ENCODE assay signal across 16 cellular contexts in the genomic region with DNA sequence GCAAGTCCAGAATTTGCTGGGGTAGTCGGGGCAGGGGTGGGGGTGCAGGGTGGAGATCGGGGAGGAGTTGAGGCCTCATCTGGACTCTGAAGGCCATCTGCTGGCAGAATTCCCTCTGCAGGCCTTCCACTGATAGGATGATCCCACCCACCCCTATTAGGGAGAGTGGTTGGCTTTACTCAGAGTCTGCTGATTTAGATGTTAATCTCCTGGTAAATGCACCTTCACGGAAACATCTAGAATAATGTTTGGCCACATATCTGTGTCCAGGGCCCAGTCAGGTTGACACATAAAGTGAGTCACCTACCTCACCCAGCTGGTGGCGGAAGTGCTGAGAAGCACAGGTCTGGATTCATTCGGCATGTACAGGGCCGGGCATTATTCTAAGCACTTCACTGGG. TPM values are rescaled to one million over a fixed set of nuclear protein-coding genes. Genes with fewer than 3 reads are reported as not detected.
DNase-seq lines count a peak whose midpoint lies in the region; ATAC-seq, FAIRE-seq and TF ChIP-seq lines count a peak whose summit lies in the region.
"Had no signal": no experiment of that assay in that cellular context is flagged by ENCODE, and none has a peak within 500 bp of the region (broad histone marks: within the 10 kb centered on the region; RNA-seq: fewer than 3 reads in every experiment).

No MANE protein-coding gene starts in this region.

- no peak overlapping the region for H2AFZ ChIP-seq in HepG2 (ENCODE audit: low read length)

- TF ChIP-seq CTCF in chondrocyte (IDR thresholded peaks at IDR 0.05), result no peak
- peak; percentile 30 for TF ChIP-seq CTCF in HepG2 (CRISPR knock-in tag; IDR thresholded peaks at IDR 0.05)

- peaks cover 3% of the 10 kb centered on the region for H3K36me3 Mint-ChIP-seq in chondrocyte (ENCODE audit: low read depth)

- H3K4me1 Mint-ChIP-seq in chondrocyte (ENCODE audit: low read depth), result peaks cover 38% of the 10 kb centered on the region

- ATAC-seq in HepG2 (peak; percentile 55), GM21528 (IDR thresholded peaks at IDR 0.05; ENCODE audit: low FRiP score, unreplicated experiment) (no peak)
- ATAC-seq: activated CD4-positive, CD25-positive, alpha-beta regulatory T cell treated with anti-CD3 and anti-CD28 coated beads, Interleukin-2, amount 50 U/mL, for 24 hours had no signal

- in situ Hi-C loops in HepG2 (cut with HindIII; ENCODE audit: extremely low pct_ligation_motif_present, low pct_unique_long_range_greater_than_20kb), result no loop called here

- no peaks in the 10 kb centered on the region for H3K27me3 ChIP-seq in HepG2 (ENCODE audit: control insufficient read depth in 1 of 2, insufficient read depth in 2 of 2, low read length in 2 of 2)
- no peaks in the 10 kb centered on the region for H3K27me3 ChIP-seq in stomach smooth muscle (ENCODE audit: control insufficient read depth in 1 of 2, insufficient read depth in 2 of 2, low read length in 2 of 2)
- H3K27me3 ChIP-seq in H7 (ENCODE audit: control insufficient read depth, insufficient read depth, low read length), result no peaks in the 10 kb centered on the region

- H3K9ac ChIP-seq in HepG2 (ENCODE audit: insufficient read depth, low read depth, low read length) (no peak overlapping the region), stomach smooth muscle (ENCODE audit: low read length in 2 of 2) (no peak overlapping the region)

- H3K4me3 ChIP-seq in HepG2 (replicated peaks in 1 of 3; ENCODE audit: insufficient read depth in 1 of 3, low read depth in 2 of 3, low read length in 3 of 3) (no peak overlapping the region), stomach smooth muscle (ENCODE audit: low read length in 2 of 2) (no peak overlapping the region), H7 (ENCODE audit: insufficient read depth, low read depth, low read length) (no peak overlapping the region)

- no peak for TF ChIP-seq POLR2A in HepG2 (IDR thresholded peaks at IDR 0.05; ENCODE audit: insufficient read depth in 1 of 2, low read depth in 2 of 2, low read length in 2 of 2)

- H3K79me2 ChIP-seq in HepG2 (ENCODE audit: insufficient read depth, low read length), result no peaks in the 10 kb centered on the region

- FAIRE-seq in RCC 7860 (lab: Jason Lieb, UNC) (peak; percentile 91), HepG2 (lab: Jason Lieb, UNC) (no peak)
- FAIRE-seq: GM18507, keratinocyte had no signal

- CTCF ChIA-PET in HepG2 (lab: Yijun Ruan, JAX; ENCODE audit: low intra/inter-chr PET ratio, low total read pairs), result no interaction called here

- H3K9me3 ChIP-seq in HepG2 (ENCODE audit: low read length), result no peaks in the 10 kb centered on the region
- no peaks in the 10 kb centered on the region for H3K9me3 ChIP-seq in stomach smooth muscle (ENCODE audit: control insufficient read depth in 2 of 2, low read length in 2 of 2)

- WGBS in HepG2 (ENCODE audit: low lambda C conversion rate), result 64% methylated on average over 3 of the region's 6 CpGs

- H3K36me3 ChIP-seq in HepG2 (replicated peaks in 1 of 2; ENCODE audit: control insufficient read depth in 1 of 2, insufficient read depth in 2 of 2, low read length in 2 of 2) (peaks cover 0 to 1% of the 10 kb centered on the region in 2 experiments; a peak in 4 of 5 replicates), stomach smooth muscle (ENCODE audit: control insufficient read depth in 2 of 2, insufficient read depth in 2 of 2, low read length in 2 of 2) (no peaks in the 10 kb centered on the region), H7 (replicated peaks; ENCODE audit: control insufficient read depth, insufficient read depth, low read length) (no peaks in the 10 kb centered on the region)

- H3K27me3 Mint-ChIP-seq in chondrocyte (ENCODE audit: low read depth), result no peaks in the 10 kb centered on the region
- H3K27me3 Mint-ChIP-seq: CD4-positive, alpha-beta T cell had no signal

- 0 out of 2 replicates have a peak, but pooled peaks cover 4% of the 10 kb centered on the region for H4K20me1 ChIP-seq in HepG2 (ENCODE audit: insufficient read depth, low read length)

- intact Hi-C loops in HepG2 (cut with micrococcal nuclease; ENCODE audit: unreplicated experiment), result loop anchor here (2.0 kb wide), 1 partner anchor 51 kb away; the partner anchor contains the start of gene DAPK1

- no peaks in the 10 kb centered on the region for H3K9me3 Mint-ChIP-seq in chondrocyte (ENCODE audit: low read depth)
- H3K9me3 Mint-ChIP-seq: CD4-positive, alpha-beta T cell; nephron had no signal

- H3K4me2 ChIP-seq in HepG2 (ENCODE audit: low read depth, low read length), result no peak overlapping the region

- POLR2A ChIA-PET in HepG2 (lab: Yijun Ruan, JAX), result no interaction called here

- TF ChIP-seq EP300 in HepG2 (IDR thresholded peaks at IDR 0.05; ENCODE audit: low read depth in 2 of 2, low read length in 2 of 2), result no peak
- TF ChIP-seq EP300 in HepG2 (CRISPR knock-in tag; IDR thresholded peaks at IDR 0.05; ENCODE audit: borderline replicate concordance), result no peak

- H3K27ac ChIP-seq in HepG2 (ENCODE audit: extremely low read length, insufficient read depth, low read length), result no peak overlapping the region
- peak overlapping the region; percentile 19 for H3K27ac ChIP-seq in stomach smooth muscle (ENCODE audit: low read length)

- H3K4me1 ChIP-seq in HepG2 (ENCODE audit: insufficient read depth, low read length) (peaks cover 31% of the 10 kb centered on the region), stomach smooth muscle (ENCODE audit: control insufficient read depth, insufficient read depth, low read length) (peaks cover 35% of the 10 kb centered on the region)

- H3K27ac Mint-ChIP-seq in chondrocyte (ENCODE audit: unreplicated experiment), result peak overlapping the region; percentile 66
- H3K27ac Mint-ChIP-seq: CD4-positive, alpha-beta T cell; nephron had no signal

- no TSS peak for BruUV-seq in HepG2 (replicated peaks; lab: Mats Ljungman, UMichigan)

- peak; percentile 88 for DNase-seq in RCC 7860 (ENCODE audit: low spot score)
- DNase-seq in chondrocyte (ENCODE audit: low spot score), result no peak
- peak; percentile 12 for DNase-seq in HepG2 (ENCODE audit: low spot score)
- DNase-seq in GM03348 (ENCODE audit: low spot score), result no peak
- no peak for DNase-seq in H7
- DNase-seq: CD4-positive, alpha-beta T cell; foreskin melanocyte; GDM1; MM.1S; T-helper 1 cell had no signal

- TF ChIP-seq RAD21 in HepG2 (CRISPR knock-in tag; IDR thresholded peaks at IDR 0.05), result no peak

- H3K4me3 Mint-ChIP-seq in chondrocyte (ENCODE audit: unreplicated experiment), result no peak overlapping the region
- H3K4me3 Mint-ChIP-seq: CD4-positive, alpha-beta T cell; nephron had no signal

TF ChIP-seq in HepG2, 621 proteins besides CTCF, POLR2A, EP300 and RAD21:
- TF ChIP-seq ZNF382 (CRISPR knock-in tag; IDR thresholded peaks at IDR 0.05; ENCODE audit: borderline replicate concordance), result no peak
- TF ChIP-seq ZBTB33 (CRISPR knock-in tag; IDR thresholded peaks at IDR 0.05), result peak; percentile 84
- TF ChIP-seq ZFX (CRISPR knock-in tag; IDR thresholded peaks at IDR 0.05; ENCODE audit: low read depth), result 0 out of 2 replicates have a peak, but pooled peaks have one; percentile 18

RNA-seq across cellular contexts. Expression of gene DAPK1, which starts 50.0 kb away (rescaled TPM):
- 87.9 to 104 TPM (median 102 TPM) in 3 replicates for total RNA-seq in chondrocyte
- total RNA-seq in HepG2 (2016; rRNA removed; fragmentation: Illumina TruSeq; extraction: Trizol), result 34.0 and 35.9 TPM in 2 replicates
- 9.8 and 10.3 TPM in 2 replicates for total RNA-seq in HepG2 (2016; cell fraction: cytosol; rRNA removed; fragmentation: Illumina TruSeq; extraction: Trizol; ENCODE audit: low read depth)
- 31.5 and 34.0 TPM in 2 replicates for total RNA-seq in HepG2 (2016; cell fraction: insoluble cytoplasmic fraction; rRNA removed; fragmentation: Illumina TruSeq; extraction: Trizol)
- total RNA-seq in HepG2 (2016; cell fraction: membrane; rRNA removed; fragmentation: Illumina TruSeq; extraction: Trizol), result 20.5 and 22.7 TPM in 2 replicates
- 55.4 and 57.3 TPM in 2 replicates for total RNA-seq in HepG2 (2016; cell fraction: nucleus; rRNA removed; fragmentation: Illumina TruSeq; extraction: Trizol)
- polyA plus RNA-seq in HepG2 (2011; rRNA removed), result 29.7 and 35.7 TPM in 2 replicates
- 13.7 and 17.4 TPM in 2 replicates for polyA plus RNA-seq in HepG2 (2011; cell fraction: cytosol; rRNA removed)
- 118 and 123 TPM in 2 replicates for polyA plus RNA-seq in HepG2 (2011; cell fraction: nucleus; rRNA removed)
- polyA plus RNA-seq in HepG2 (2012), result 22.5 and 22.9 TPM in 2 replicates
- polyA plus RNA-seq in HepG2 (2016; cell fraction: cytosol; fragmentation: Illumina TruSeq; extraction: Trizol; ENCODE audit: low read depth), result 2.1 and 3.1 TPM in 2 replicates
- polyA plus RNA-seq in HepG2 (2016; cell fraction: insoluble cytoplasmic fraction; fragmentation: Illumina TruSeq; extraction: Trizol; ENCODE audit: low read depth), result 22.5 and 24.6 TPM in 2 replicates
- 6.5 and 7.3 TPM in 2 replicates for polyA plus RNA-seq in HepG2 (2016; cell fraction: membrane; fragmentation: Illumina TruSeq; extraction: Trizol; ENCODE audit: low read depth)
- 54.2 and 58.8 TPM in 2 replicates for polyA plus RNA-seq in HepG2 (2016; cell fraction: nucleus; fragmentation: Illumina TruSeq; extraction: Trizol; ENCODE audit: insufficient read depth, low read depth)
- 25.2 and 80.2 TPM in 2 replicates for polyA minus RNA-seq in HepG2 (2011; rRNA and poly(A)+ RNA removed; ENCODE audit: low replicate concordance)
- 15.7 and 16.1 TPM in 2 replicates for polyA minus RNA-seq in HepG2 (2011; cell fraction: cytosol; rRNA and poly(A)+ RNA removed)
- polyA minus RNA-seq in HepG2 (2011; cell fraction: nucleus; rRNA and poly(A)+ RNA removed), result 128 and 136 TPM in 2 replicates
- total RNA-seq in H7 (2014; rRNA removed; shearing (Covaris generic)), result 48.8 and 58.5 TPM in 2 replicates

Comparison
In these comparisons a context has a peak if more than half of its experiments do, and no peak if none do; other contexts are left out.
1. DNase-seq: peak in RCC 7860 (single experiment) and HepG2 (single experiment); none in chondrocyte (single experiment), GM03348 (single experiment) and H7 (single experiment).